In genomic region chr5:138635268-138635667, GRCh38 we compare ENCODE assay signal across 16 cellular contexts.
DNase-seq lines count a peak whose midpoint lies in the region; ATAC-seq and TF ChIP-seq lines count a peak whose summit lies in the region.
"Had no signal": no experiment of that assay in that cellular context is flagged by ENCODE, and none has a peak within 500 bp of the region (broad histone marks: within the 10 kb centered on the region; RNA-seq: fewer than 3 reads in every experiment).

No MANE protein-coding gene starts in this region.

- no peaks in the 10 kb centered on the region for H3F3A ChIP-seq in GM23248 (ENCODE audit: insufficient read depth)

- no peak for ATAC-seq in HG02970 (IDR thresholded peaks at IDR 0.05; ENCODE audit: low FRiP score, unreplicated experiment)
- ATAC-seq: GM12878; stimulated activated memory B cell treated with anti-CD40 and anti-IgM and Interleukin-4, amounts not matched to agents 10 μg/mL and 1 μg/mL and 100 μg/mL, for 72 hours had no signal

- peak; percentile 36 for DNase-seq in GM23248
- peak; percentile 45 for DNase-seq in dedifferentiated amniotic fluid mesenchymal stem cell (ENCODE audit: extremely low spot score)
- DNase-seq in right atrium auricular region (ENCODE audit: low spot score): no peak
- DNase-seq in prostate gland (ENCODE audit: low spot score): peak; percentile 49
- no peak for DNase-seq in GDM1 (lab: John Stamatoyannopoulos, UW)
- DNase-seq in effector CD8-positive, alpha-beta T cell (lab: John Stamatoyannopoulos, UW): no peak
- no peak for DNase-seq in NCI-H2196 treated with DMSO at 0.1 percent for 48 hours (lab: John Stamatoyannopoulos, UW; ENCODE audit: unreplicated experiment)
- DNase-seq: activated CD4-positive, alpha-beta T cell treated with anti-CD3 and anti-CD28 coated beads, Interleukin-2, amount 50 U/mL, for 4 hours; activated gamma-delta T cell; BE2C; GOT3; Peyer's patch; stimulated activated CD4-positive, alpha-beta T cell treated with anti-CD3 and anti-CD28 coated beads, Interleukin-4, amount 100 ng/mL, for 1 hour had no signal

- H3K9me3 ChIP-seq in GM23248 (ENCODE audit: low read depth) (no peaks in the 10 kb centered on the region), right atrium auricular region (no peaks in the 10 kb centered on the region), prostate gland (no peaks in the 10 kb centered on the region)
- H3K9me3 ChIP-seq: BE2C, Peyer's patch had no signal

- no peaks in the 10 kb centered on the region for H4K20me1 ChIP-seq in GM23248 (ENCODE audit: insufficient read depth)

- intact Hi-C loops in prostate gland (cut with DNase I): loop anchor here (5.0 kb wide), 1 partner anchor 53 kb away; no protein-coding TSS in a partner anchor

- H3K36me3 ChIP-seq in GM23248 (ENCODE audit: low read depth) (no peaks in the 10 kb centered on the region), right atrium auricular region (no peaks in the 10 kb centered on the region), prostate gland (no peaks in the 10 kb centered on the region)
- H3K36me3 ChIP-seq: BE2C, Peyer's patch had no signal

- H3K9ac ChIP-seq in GM23248: no peak overlapping the region

- H3K79me2 ChIP-seq in GM23248 (ENCODE audit: insufficient read depth): no peaks in the 10 kb centered on the region

- H3K9me2 ChIP-seq in GM23248 (ENCODE audit: insufficient read depth): no peaks in the 10 kb centered on the region

- no peak overlapping the region for H3K4me3 ChIP-seq in GM23248
- H3K4me3 ChIP-seq in right atrium auricular region: no peak overlapping the region
- no peak overlapping the region for H3K4me3 ChIP-seq in prostate gland
- H3K4me3 ChIP-seq: GM12878, Peyer's patch had no signal

- no peak overlapping the region for H3K4me2 ChIP-seq in GM23248 (ENCODE audit: unreplicated experiment)

- no peak for TF ChIP-seq POLR2A in prostate gland (IDR thresholded peaks at IDR 0.05)

- H3K27ac ChIP-seq in GM23248 (no peak overlapping the region), right atrium auricular region (peak overlapping the region; percentile 13 to 43), prostate gland (peak overlapping the region in 1 of 2 donors; percentile 26)
- H3K27ac ChIP-seq: Peyer's patch had no signal

- no peak overlapping the region for H2AFZ ChIP-seq in GM23248

- no peaks in the 10 kb centered on the region for H3K4me1 ChIP-seq in GM23248 (ENCODE audit: insufficient read depth)
- peaks cover 0 to 7% of the 10 kb centered on the region in 2 donors for H3K4me1 ChIP-seq in right atrium auricular region
- no peaks in the 10 kb centered on the region for H3K4me1 ChIP-seq in prostate gland (replicated peaks)
- H3K4me1 ChIP-seq: BE2C had no signal

- H3K27me3 ChIP-seq in GM23248 (replicated peaks; ENCODE audit: insufficient read depth) (no peaks in the 10 kb centered on the region), right atrium auricular region (no peaks in the 10 kb centered on the region), prostate gland (replicated peaks; ENCODE audit: insufficient read depth) (no peaks in the 10 kb centered on the region)
- H3K27me3 ChIP-seq: BE2C, Peyer's patch had no signal

- WGBS in GM23248 (ENCODE audit: low coverage in 1 of 2, low lambda C conversion rate in 2 of 2, missing lambda C conversion rate in 2 of 2), 2 experiments: 15 to 25% methylated on average over 3 of the region's 3 CpGs
- 6% methylated on average over 3 of the region's 3 CpGs for WGBS in prostate gland

- TF ChIP-seq CTCF in right atrium auricular region (IDR thresholded peaks at IDR 0.05) (no peak), prostate gland (IDR thresholded peaks at IDR 0.05) (no peak)

- in situ Hi-C loops in GM23248 (cut with MboI): no loop called here

Comparison
In these comparisons a context has a peak if more than half of its experiments do, and no peak if none do; other contexts are left out.
1. DNase-seq: peak in GM23248 (single experiment), dedifferentiated amniotic fluid mesenchymal stem cell (single experiment) and prostate gland (single experiment); none in right atrium auricular region (single experiment), GDM1 (single experiment), effector CD8-positive, alpha-beta T cell (single experiment) and NCI-H2196 treated with DMSO at 0.1 percent for 48 hours (single experiment).